In genomic region chr6:83444101-83444699, GRCh38 we compare ENCODE assay signal across 2 cellular contexts. TPM values are rescaled to one million over a fixed set of nuclear protein-coding genes. Genes with fewer than 3 reads are reported as not detected.
"Had no signal": no experiment of that assay in that cellular context is flagged by ENCODE, and none has a peak within 500 bp of the region (broad histone marks: within the 10 kb centered on the region; RNA-seq: fewer than 3 reads in every experiment).

No MANE protein-coding gene starts in this region.

RNA-seq across cellular contexts. Expression of gene ME1, which starts 13.3 kb away (rescaled TPM):
- total RNA-seq: activated CD4-positive, alpha-beta T cell treated with anti-CD3 and anti-CD28 coated beads, Interleukin-2, amount 10 ng/mL, durations not matched to agents 24 days and 14 days; activated naive CD8-positive, alpha-beta T cell treated with anti-CD3 and anti-CD28 coated beads for 36 hours had no signal
